In genomic region chr6:23212398-23212797, GRCh38 we compare ENCODE assay signal across 7 cellular contexts.
"Had no signal": no experiment of that assay in that cellular context is flagged by ENCODE, and none has a peak within 500 bp of the region (broad histone marks: within the 10 kb centered on the region; RNA-seq: fewer than 3 reads in every experiment).

No MANE protein-coding gene starts in this region.

- H3K4me3 Mint-ChIP-seq: IgD-negative memory B cell had no signal

- H3K9ac ChIP-seq: KMS-11 had no signal

- FAIRE-seq: HTR-8/SVneo, K562 had no signal

- H3K27ac Mint-ChIP-seq: IgD-negative memory B cell had no signal

- H3K4me3 ChIP-seq: K562 had no signal

- H3K4me2 ChIP-seq: KMS-11 had no signal

- H3K4me1 Mint-ChIP-seq: IgD-negative memory B cell had no signal

- H3K27me3 Mint-ChIP-seq: IgD-negative memory B cell had no signal

- ATAC-seq: K562 had no signal

- H3K27ac ChIP-seq: HL-60, KMS-11 had no signal

- H3K36me3 Mint-ChIP-seq: IgD-negative memory B cell had no signal

- DNase-seq: KBM-7, KG1 had no signal
